In genomic region chr10:62817763-62818425, GRCh38 we compare ENCODE assay signal across 7 cellular contexts. TPM values are rescaled to one million over a fixed set of nuclear protein-coding genes. Genes with fewer than 3 reads are reported as not detected.
DNase-seq lines count a peak whose midpoint lies in the region; TF ChIP-seq lines count a peak whose summit lies in the region.

No MANE protein-coding gene starts in this region.

- no peak overlapping the region for H3K14ac ChIP-seq in H9 (ENCODE audit: insufficient read depth, low read length)

- H3K23ac ChIP-seq in H9 (ENCODE audit: insufficient read length, low read depth, low read length): no peak overlapping the region

- WGBS in H9 (ENCODE audit: extremely low coverage, insufficient read length, low lambda C conversion rate): no CpG with 5 or more reads among the region's 51 CpGs

- H2AFZ ChIP-seq in H9 (ENCODE audit: low read length): no peak overlapping the region

- no peak overlapping the region for H3K9ac ChIP-seq in H9 (ENCODE audit: extremely low read depth, insufficient read length, low read length)

- H3K79me2 ChIP-seq in H9 (ENCODE audit: insufficient read depth, low read length): no peaks in the 10 kb centered on the region

- peak overlapping the region; percentile 66 for H3K4me3 ChIP-seq in LNCaP clone FGC (ENCODE audit: low read depth, low read length)

- H3K4me1 Mint-ChIP-seq in H9: peaks cover 24 to 29% of the 10 kb centered on the region in 2 experiments

- H3K27me3 Mint-ChIP-seq in H9 (ENCODE audit: low read depth): peaks cover 84% of the 10 kb centered on the region

- peak; percentile 91 for TF ChIP-seq CTCF in GM12873 (IDR thresholded peaks at IDR 0.05; ENCODE audit: insufficient read depth, low read depth, low read length, missing control alignments)
- peak; percentile 86 for TF ChIP-seq CTCF in H9 (conservative IDR thresholded peaks at IDR 0.05)
- peak; percentile 90 for TF ChIP-seq CTCF in LNCaP clone FGC (IDR thresholded peaks at IDR 0.05; ENCODE audit: control insufficient read depth, extremely low read depth, insufficient read depth)
- peak; percentile 92 for TF ChIP-seq CTCF in VCaP (conservative IDR thresholded peaks at IDR 0.05)

- H4K5ac ChIP-seq in H9 (ENCODE audit: insufficient read length, low read depth, low read length): no peak overlapping the region

- H2BK12ac ChIP-seq in H9 (ENCODE audit: insufficient read length, low read depth, low read length): no peak overlapping the region

- H3K27ac ChIP-seq in H9 (ENCODE audit: insufficient read length, low read depth, low read length) (no peak overlapping the region), VCaP (no peak overlapping the region; the same call in 1 of the 2 replicates)

- H4K8ac ChIP-seq in H9 (replicated peaks; ENCODE audit: insufficient read length, low read depth, low read length): no peak overlapping the region

- peaks cover 25% of the 10 kb centered on the region for H3K23me2 ChIP-seq in H9 (ENCODE audit: insufficient read length, low read depth, low read length, poor library complexity, severe bottlenecking)

- H3K27me3 ChIP-seq in H9 (ENCODE audit: insufficient read depth, low read length): peaks cover 26% of the 10 kb centered on the region; the same call in 1 of the 2 replicates

- H3T11ph ChIP-seq in H9 (ENCODE audit: low read length): no peak overlapping the region

- peak overlapping the region; percentile 74 to 93 for H3K4me3 Mint-ChIP-seq in H9

- H4K91ac ChIP-seq in H9 (ENCODE audit: insufficient read length, low read depth, low read length): no peak overlapping the region

- no peak overlapping the region for H2BK15ac ChIP-seq in H9 (ENCODE audit: low read depth, low read length)

- H2BK20ac ChIP-seq in H9 (ENCODE audit: low read depth, low read length, poor library complexity, severe bottlenecking): no peak overlapping the region

- H2BK120ac ChIP-seq in H9 (ENCODE audit: low read depth, low read length, poor library complexity, severe bottlenecking): no peak overlapping the region

- peak; percentile 89 for DNase-seq in H9
- DNase-seq in LNCaP clone FGC (ENCODE audit: low read depth): no peak
- DNase-seq in central memory CD4-positive, alpha-beta T cell: peak; percentile 49
- DNase-seq in islet precursor cell: peak; percentile 94
- DNase-seq in stimulated activated CD4-positive, alpha-beta T cell treated with anti-CD3 and anti-CD28 coated beads, Interleukin-12 subunit alpha, Interleukin-12 subunit beta, amount 100 ng/mL, for 48 hours (ENCODE audit: low read depth in 2 of 3, low spot score in 1 of 3): peak in 2 of 3 donors; percentile 54 to 71

- no peaks in the 10 kb centered on the region for H3K9me3 ChIP-seq in H9 (ENCODE audit: control insufficient read depth, low read depth, low read length)

- no peaks in the 10 kb centered on the region for H3K79me1 ChIP-seq in H9 (ENCODE audit: insufficient read depth, low read depth, low read length, poor library complexity, severe bottlenecking)

- H4K20me1 ChIP-seq in H9 (ENCODE audit: control insufficient read depth, insufficient read depth, insufficient read length): no peaks in the 10 kb centered on the region

- no peak overlapping the region for H3K4ac ChIP-seq in H9 (ENCODE audit: low read depth, low read length)

- H3K36me3 Mint-ChIP-seq in H9 (ENCODE audit: insufficient read depth in 1 of 3, low read depth in 3 of 3): peaks cover 2 to 7% (median 6%) of the 10 kb centered on the region in 3 experiments; a peak in 5 of 7 replicates

- peak overlapping the region in 1 of 3 experiments; percentile 92; a peak in 1 of 7 replicates for H3K27ac Mint-ChIP-seq in H9

- no peaks in the 10 kb centered on the region for H3K4me1 ChIP-seq in H9 (ENCODE audit: insufficient read depth, low read length)

- H2BK5ac ChIP-seq in H9 (ENCODE audit: insufficient read length, low read length): no peak overlapping the region

- H3K18ac ChIP-seq in H9 (ENCODE audit: insufficient read length, low read depth, low read length): no peak overlapping the region

- no peak overlapping the region for H2AK5ac ChIP-seq in H9 (ENCODE audit: insufficient read length, low read length)

- H3K56ac ChIP-seq in H9 (ENCODE audit: insufficient read length, low read depth, low read length): no peak overlapping the region

- peaks cover 0 to 7% of the 10 kb centered on the region in 2 experiments; a peak in 3 of 5 replicates for H3K9me3 Mint-ChIP-seq in H9

- peak overlapping the region; percentile 74 for H3K4me2 ChIP-seq in H9 (ENCODE audit: insufficient read depth, insufficient read length, low read length)

RNA-seq across cellular contexts. Expression of gene EGR2, which starts 1.7 kb away (rescaled TPM):
- total RNA-seq in H9 (2021): 2.6 and 3.0 TPM in 2 replicates

RNA-seq across cellular contexts. Expression of gene ADO, which starts 13.4 kb away (rescaled TPM):
- 30.5 and 31.6 TPM in 2 replicates for total RNA-seq in H9 (2021)
